Comparison of ENCODE assay signal across 19 cellular contexts in the genomic region with DNA sequence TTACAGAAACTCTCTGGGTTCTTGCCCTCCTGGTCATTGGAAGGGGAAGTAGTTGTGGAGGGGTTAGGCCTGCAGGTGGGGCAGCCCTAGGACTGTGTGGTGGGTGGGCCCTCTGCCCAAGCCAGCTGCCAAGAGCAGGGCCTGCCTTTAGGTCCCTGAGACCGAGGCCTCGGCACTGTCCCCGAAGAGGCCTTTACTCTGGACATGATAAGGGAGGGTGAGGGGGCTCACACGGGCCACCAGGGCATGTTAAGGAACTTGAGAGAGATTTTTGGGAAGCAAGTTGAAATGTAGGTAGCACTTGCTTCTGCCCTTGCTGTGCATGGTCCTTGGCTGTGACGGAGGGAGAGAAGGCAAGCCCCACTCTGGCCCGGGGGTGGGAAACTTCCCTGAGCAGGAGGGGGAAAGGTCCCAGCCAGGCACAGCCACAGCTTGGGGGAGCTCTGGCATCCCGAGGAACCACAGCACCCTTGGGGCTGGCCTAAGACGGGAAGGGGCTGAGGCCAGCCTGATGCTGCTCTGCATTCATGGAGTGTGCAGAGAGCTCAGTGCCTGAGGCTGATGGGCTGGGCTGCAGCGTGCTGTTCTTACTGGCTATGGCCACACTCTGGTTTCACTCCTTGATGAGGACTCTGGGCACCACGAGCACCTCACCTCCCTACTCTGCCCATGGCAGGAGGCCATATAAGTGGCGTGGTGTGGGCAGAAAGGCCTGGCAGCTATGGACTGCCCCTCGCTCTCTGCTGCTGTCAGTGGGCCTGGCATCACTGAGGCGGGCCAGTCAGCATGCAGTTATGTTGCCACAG. TPM values are rescaled to one million over a fixed set of nuclear protein-coding genes. Genes with fewer than 3 reads are reported as not detected.
DNase-seq lines count a peak whose midpoint lies in the region; ATAC-seq and TF ChIP-seq lines count a peak whose summit lies in the region.
"Had no signal": no experiment of that assay in that cellular context is flagged by ENCODE, and none has a peak within 500 bp of the region (broad histone marks: within the 10 kb centered on the region; RNA-seq: fewer than 3 reads in every experiment).

No MANE protein-coding gene starts in this region.

- no peak overlapping the region for H3K4me3 Mint-ChIP-seq in natural killer cell treated with Interleukin-12 subunit alpha and Interleukin-12 subunit beta and Interleukin-15 and Interleukin-18, amount 100 ng/mL, for 72 hours
- H3K4me3 Mint-ChIP-seq in natural killer cell: no peak overlapping the region
- no peak overlapping the region for H3K4me3 Mint-ChIP-seq in activated T-helper 1 cell treated with anti-CD3 and anti-CD28 coated beads, Interleukin-12 subunit alpha, Interleukin-12 subunit beta, Interleukin-2, Interleukin-4 antibody, amounts not matched to agents 30 ng/mL and 10 ng/mL and 1 ng/mL, durations not matched to agents 14 hours and 24 hours and 36 hours
- H3K4me3 Mint-ChIP-seq: stimulated activated naive CD8-positive, alpha-beta T cell treated with anti-CD3 and anti-CD28 coated beads, Interleukin-15, amount 100 ng/mL, for 72 hours had no signal

- intact Hi-C loops in natural killer cell (cut with micrococcal nuclease): no loop called here
- intact Hi-C loops in activated T-helper 1 cell treated with anti-CD3 and anti-CD28 coated beads, Interleukin-12 subunit alpha, Interleukin-12 subunit beta, Interleukin-2, Interleukin-4 antibody, amounts not matched to agents 30 ng/mL and 10 ng/mL and 1 ng/mL, durations not matched to agents 14 hours and 24 hours and 36 hours (cut with micrococcal nuclease): no loop called here
- intact Hi-C loops in right lobe of liver (cut with DNase I): no loop called here

- H3K4me1 Mint-ChIP-seq in natural killer cell treated with Interleukin-12 subunit alpha and Interleukin-12 subunit beta and Interleukin-15 and Interleukin-18, amount 100 ng/mL, for 72 hours (ENCODE audit: low read depth in 2 of 2): peaks cover 5 to 12% of the 10 kb centered on the region in 2 donors
- H3K4me1 Mint-ChIP-seq in natural killer cell: peaks cover 7 to 19% of the 10 kb centered on the region in 2 donors
- peaks cover 36% of the 10 kb centered on the region for H3K4me1 Mint-ChIP-seq in activated T-helper 1 cell treated with anti-CD3 and anti-CD28 coated beads, Interleukin-12 subunit alpha, Interleukin-12 subunit beta, Interleukin-2, Interleukin-4 antibody, amounts not matched to agents 30 ng/mL and 10 ng/mL and 1 ng/mL, durations not matched to agents 14 hours and 24 hours and 36 hours (ENCODE audit: low read depth)

- no peaks in the 10 kb centered on the region for H3K9me3 ChIP-seq in right lobe of liver
- H3K9me3 ChIP-seq: transverse colon had no signal

- H3K4me1 ChIP-seq in right lobe of liver: peaks cover 0 to 10% (median 4%) of the 10 kb centered on the region in 4 donors
- H3K4me1 ChIP-seq: parathyroid adenoma, transverse colon had no signal

- no peak for DNase-seq in natural killer cell treated with Interleukin-12 subunit alpha and Interleukin-12 subunit beta and Interleukin-15 and Interleukin-18, amount 100 ng/mL, for 72 hours (ENCODE audit: low spot score)
- no peak for DNase-seq in natural killer cell
- DNase-seq in activated T-helper 1 cell treated with anti-CD3 and anti-CD28 coated beads, Interleukin-12 subunit alpha, Interleukin-12 subunit beta, Interleukin-2, Interleukin-4 antibody, amounts not matched to agents 30 ng/mL and 10 ng/mL and 1 ng/mL, durations not matched to agents 14 hours and 24 hours and 36 hours (ENCODE audit: low spot score): no peak
- DNase-seq in right lobe of liver: peak in 2 of 3 donors; percentile 17 to 46
- DNase-seq in NCI-H1105 (lab: John Stamatoyannopoulos, UW): no peak
- no peak for DNase-seq in SKM-1 (lab: John Stamatoyannopoulos, UW; ENCODE audit: unreplicated experiment)
- no peak for DNase-seq in NCI-H82 treated with DMSO at 0.1 percent for 48 hours (lab: John Stamatoyannopoulos, UW; ENCODE audit: unreplicated experiment)
- DNase-seq: activated gamma-delta T cell; H7; NCI-H1417 treated with DMSO at 0.1 percent for 48 hours; NCI-H2171; NCI-H526; stimulated activated CD4-positive, alpha-beta T cell treated with anti-CD3 and anti-CD28 coated beads, Interleukin-1b, Interleukin-23, amount 100 ng/mL, for 48 hours; stimulated activated naive CD8-positive, alpha-beta T cell treated with anti-CD3 and anti-CD28 coated beads, Interleukin-15, amount 100 ng/mL, for 72 hours; transverse colon had no signal

- H3K27ac Mint-ChIP-seq in natural killer cell treated with Interleukin-12 subunit alpha and Interleukin-12 subunit beta and Interleukin-15 and Interleukin-18, amount 100 ng/mL, for 72 hours: peak overlapping the region; percentile 37 to 39
- H3K27ac Mint-ChIP-seq in natural killer cell: peak overlapping the region in 1 of 2 donors; percentile 60
- H3K27ac Mint-ChIP-seq in activated T-helper 1 cell treated with anti-CD3 and anti-CD28 coated beads, Interleukin-12 subunit alpha, Interleukin-12 subunit beta, Interleukin-2, Interleukin-4 antibody, amounts not matched to agents 30 ng/mL and 10 ng/mL and 1 ng/mL, durations not matched to agents 14 hours and 24 hours and 36 hours: peak overlapping the region; percentile 73

- TF ChIP-seq POLR2A in right lobe of liver (IDR thresholded peaks at IDR 0.05): no peak

- no peaks in the 10 kb centered on the region for H3K9me3 Mint-ChIP-seq in natural killer cell treated with Interleukin-12 subunit alpha and Interleukin-12 subunit beta and Interleukin-15 and Interleukin-18, amount 100 ng/mL, for 72 hours
- no peaks in the 10 kb centered on the region for H3K9me3 Mint-ChIP-seq in natural killer cell
- H3K9me3 Mint-ChIP-seq in activated T-helper 1 cell treated with anti-CD3 and anti-CD28 coated beads, Interleukin-12 subunit alpha, Interleukin-12 subunit beta, Interleukin-2, Interleukin-4 antibody, amounts not matched to agents 30 ng/mL and 10 ng/mL and 1 ng/mL, durations not matched to agents 14 hours and 24 hours and 36 hours: no peaks in the 10 kb centered on the region
- H3K9me3 Mint-ChIP-seq: stimulated activated naive CD8-positive, alpha-beta T cell treated with anti-CD3 and anti-CD28 coated beads, Interleukin-15, amount 100 ng/mL, for 72 hours had no signal

- TF ChIP-seq CTCF in natural killer cell (IDR thresholded peaks at IDR 0.05) (no peak), right lobe of liver (IDR thresholded peaks at IDR 0.05) (no peak)

- H3K4me3 ChIP-seq in right lobe of liver: no peak overlapping the region
- H3K4me3 ChIP-seq: lung, transverse colon had no signal

- peaks cover 6 to 74% (median 29%) of the 10 kb centered on the region in 4 donors for H3K36me3 ChIP-seq in right lobe of liver

- no peaks in the 10 kb centered on the region for H3K36me3 Mint-ChIP-seq in natural killer cell treated with Interleukin-12 subunit alpha and Interleukin-12 subunit beta and Interleukin-15 and Interleukin-18, amount 100 ng/mL, for 72 hours
- H3K36me3 Mint-ChIP-seq in natural killer cell: no peaks in the 10 kb centered on the region
- H3K36me3 Mint-ChIP-seq in activated T-helper 1 cell treated with anti-CD3 and anti-CD28 coated beads, Interleukin-12 subunit alpha, Interleukin-12 subunit beta, Interleukin-2, Interleukin-4 antibody, amounts not matched to agents 30 ng/mL and 10 ng/mL and 1 ng/mL, durations not matched to agents 14 hours and 24 hours and 36 hours (ENCODE audit: low read depth): peaks cover 32% of the 10 kb centered on the region

- H3K27ac ChIP-seq in right lobe of liver: no peak overlapping the region
- H3K27ac ChIP-seq: parathyroid adenoma, transverse colon had no signal

- no peaks in the 10 kb centered on the region for H3K27me3 ChIP-seq in right lobe of liver
- H3K27me3 ChIP-seq: transverse colon had no signal

- 82% methylated on average over 5 of the region's 13 CpGs for whole genome bisulfite sequencing in right lobe of liver (ENCODE audit: insufficient coverage, low coverage, low lambda C conversion rate, missing lambda C conversion rate)

- H3K27me3 Mint-ChIP-seq in natural killer cell treated with Interleukin-12 subunit alpha and Interleukin-12 subunit beta and Interleukin-15 and Interleukin-18, amount 100 ng/mL, for 72 hours: no peaks in the 10 kb centered on the region
- no peaks in the 10 kb centered on the region for H3K27me3 Mint-ChIP-seq in natural killer cell (ENCODE audit: low read depth in 2 of 2)
- H3K27me3 Mint-ChIP-seq in activated T-helper 1 cell treated with anti-CD3 and anti-CD28 coated beads, Interleukin-12 subunit alpha, Interleukin-12 subunit beta, Interleukin-2, Interleukin-4 antibody, amounts not matched to agents 30 ng/mL and 10 ng/mL and 1 ng/mL, durations not matched to agents 14 hours and 24 hours and 36 hours (ENCODE audit: insufficient read depth): no peaks in the 10 kb centered on the region
- H3K27me3 Mint-ChIP-seq: stimulated activated naive CD8-positive, alpha-beta T cell treated with anti-CD3 and anti-CD28 coated beads, Interleukin-15, amount 100 ng/mL, for 72 hours had no signal

- ATAC-seq in natural killer cell treated with Interleukin-12 subunit alpha and Interleukin-12 subunit beta and Interleukin-15 and Interleukin-18, amount 100 ng/mL, for 72 hours: no peak
- ATAC-seq in natural killer cell: no peak
- no peak for ATAC-seq in right lobe of liver
- ATAC-seq: stimulated activated naive CD8-positive, alpha-beta T cell treated with anti-CD3 and anti-CD28 coated beads, Interleukin-15, amount 100 ng/mL, for 72 hours had no signal

RNA-seq across cellular contexts. Expression of gene RANBP1, which starts 7.8 kb away (rescaled TPM):
- total RNA-seq in natural killer cell treated with Interleukin-12 subunit alpha and Interleukin-12 subunit beta and Interleukin-15 and Interleukin-18, amount 100 ng/mL, for 72 hours: 100 to 1,000 TPM; 236 to 499 TPM
- total RNA-seq in natural killer cell (10 to 100 TPM; 54.0 to 61.0 (median 56.3) TPM), right lobe of liver (100 to 1,000 TPM in 2 of 6 experiments, 10 to 100 TPM in 4; 39.5 to 224 (median 52.2) TPM)
- 509 and 524 TPM in 2 replicates for total RNA-seq in activated T-helper 1 cell treated with anti-CD3 and anti-CD28 coated beads, Interleukin-12 subunit alpha, Interleukin-12 subunit beta, Interleukin-2, Interleukin-4 antibody, amounts not matched to agents 30 ng/mL and 10 ng/mL and 1 ng/mL, durations not matched to agents 14 hours and 24 hours and 36 hours

RNA-seq across cellular contexts. Expression of gene TRMT2A, which starts 8.9 kb away (rescaled TPM):
- 100 to 1,000 TPM; 107 to 166 TPM for total RNA-seq in natural killer cell treated with Interleukin-12 subunit alpha and Interleukin-12 subunit beta and Interleukin-15 and Interleukin-18, amount 100 ng/mL, for 72 hours
- 100 to 1,000 TPM in 1 of 3 donors, 10 to 100 TPM in 2; 86.4 to 104 (median 86.5) TPM for total RNA-seq in natural killer cell
- total RNA-seq in activated T-helper 1 cell treated with anti-CD3 and anti-CD28 coated beads, Interleukin-12 subunit alpha, Interleukin-12 subunit beta, Interleukin-2, Interleukin-4 antibody, amounts not matched to agents 30 ng/mL and 10 ng/mL and 1 ng/mL, durations not matched to agents 14 hours and 24 hours and 36 hours: 142 and 161 TPM in 2 replicates
- 10 to 100 TPM; 26.9 to 54.6 (median 29.1) TPM for total RNA-seq in right lobe of liver

RNA-seq across cellular contexts. Expression of gene ZDHHC8, which starts 23.4 kb away (rescaled TPM):
- 100 to 1,000 TPM in 1 of 2 donors, 10 to 100 TPM in 1; 53.9 to 124 TPM for total RNA-seq in natural killer cell treated with Interleukin-12 subunit alpha and Interleukin-12 subunit beta and Interleukin-15 and Interleukin-18, amount 100 ng/mL, for 72 hours
- total RNA-seq in natural killer cell: 10 to 100 TPM; 64.0 to 75.6 (median 65.3) TPM
- total RNA-seq in activated T-helper 1 cell treated with anti-CD3 and anti-CD28 coated beads, Interleukin-12 subunit alpha, Interleukin-12 subunit beta, Interleukin-2, Interleukin-4 antibody, amounts not matched to agents 30 ng/mL and 10 ng/mL and 1 ng/mL, durations not matched to agents 14 hours and 24 hours and 36 hours: 83.9 and 92.3 TPM in 2 replicates
- 10 to 100 TPM; 11.4 to 39.0 (median 28.7) TPM for total RNA-seq in right lobe of liver

RNA-seq across cellular contexts. Expression of gene DGCR8, which starts 28.1 kb away (rescaled TPM):
- total RNA-seq in natural killer cell treated with Interleukin-12 subunit alpha and Interleukin-12 subunit beta and Interleukin-15 and Interleukin-18, amount 100 ng/mL, for 72 hours: 10 to 100 TPM; 60.1 to 89.5 TPM
- total RNA-seq in natural killer cell (10 to 100 TPM; 45.3 to 64.7 (median 64.0) TPM), right lobe of liver (10 to 100 TPM; 11.4 to 27.2 (median 16.1) TPM)
- total RNA-seq in activated T-helper 1 cell treated with anti-CD3 and anti-CD28 coated beads, Interleukin-12 subunit alpha, Interleukin-12 subunit beta, Interleukin-2, Interleukin-4 antibody, amounts not matched to agents 30 ng/mL and 10 ng/mL and 1 ng/mL, durations not matched to agents 14 hours and 24 hours and 36 hours: 79.3 and 81.0 TPM in 2 replicates

RNA-seq across cellular contexts. Expression of gene CCDC188, which starts 42.7 kb away (rescaled TPM):
- total RNA-seq in natural killer cell treated with Interleukin-12 subunit alpha and Interleukin-12 subunit beta and Interleukin-15 and Interleukin-18, amount 100 ng/mL, for 72 hours: under 1 TPM in 1 of 2 donors, not detected in 1; 0.36 TPM
- total RNA-seq in natural killer cell (under 1 TPM in 1 of 3 donors, not detected in 2; 0.64 TPM), right lobe of liver (not detected)
- 0.26 TPM in 1 of 2 replicates, not detected in the other for total RNA-seq in activated T-helper 1 cell treated with anti-CD3 and anti-CD28 coated beads, Interleukin-12 subunit alpha, Interleukin-12 subunit beta, Interleukin-2, Interleukin-4 antibody, amounts not matched to agents 30 ng/mL and 10 ng/mL and 1 ng/mL, durations not matched to agents 14 hours and 24 hours and 36 hours
- total RNA-seq: activated CD8-positive, alpha-beta memory T cell treated with anti-CD3 and anti-CD28 coated beads for 36 hours; astrocyte; H7 had no signal

Comparison
In these comparisons a context has a peak if more than half of its experiments do, and no peak if none do; other contexts are left out.
1. DNase-seq: peak in right lobe of liver (2 of 3); none in natural killer cell treated with Interleukin-12 subunit alpha and Interleukin-12 subunit beta and Interleukin-15 and Interleukin-18, amount 100 ng/mL, for 72 hours (single experiment), natural killer cell (single experiment), activated T-helper 1 cell treated with anti-CD3 and anti-CD28 coated beads, Interleukin-12 subunit alpha, Interleukin-12 subunit beta, Interleukin-2, Interleukin-4 antibody, amounts not matched to agents 30 ng/mL and 10 ng/mL and 1 ng/mL, durations not matched to agents 14 hours and 24 hours and 36 hours (single experiment), NCI-H1105 (single experiment), SKM-1 (single experiment) and NCI-H82 treated with DMSO at 0.1 percent for 48 hours (single experiment).